Comparison of ENCODE assay signal across 1 cellular context in the genomic region with DNA sequence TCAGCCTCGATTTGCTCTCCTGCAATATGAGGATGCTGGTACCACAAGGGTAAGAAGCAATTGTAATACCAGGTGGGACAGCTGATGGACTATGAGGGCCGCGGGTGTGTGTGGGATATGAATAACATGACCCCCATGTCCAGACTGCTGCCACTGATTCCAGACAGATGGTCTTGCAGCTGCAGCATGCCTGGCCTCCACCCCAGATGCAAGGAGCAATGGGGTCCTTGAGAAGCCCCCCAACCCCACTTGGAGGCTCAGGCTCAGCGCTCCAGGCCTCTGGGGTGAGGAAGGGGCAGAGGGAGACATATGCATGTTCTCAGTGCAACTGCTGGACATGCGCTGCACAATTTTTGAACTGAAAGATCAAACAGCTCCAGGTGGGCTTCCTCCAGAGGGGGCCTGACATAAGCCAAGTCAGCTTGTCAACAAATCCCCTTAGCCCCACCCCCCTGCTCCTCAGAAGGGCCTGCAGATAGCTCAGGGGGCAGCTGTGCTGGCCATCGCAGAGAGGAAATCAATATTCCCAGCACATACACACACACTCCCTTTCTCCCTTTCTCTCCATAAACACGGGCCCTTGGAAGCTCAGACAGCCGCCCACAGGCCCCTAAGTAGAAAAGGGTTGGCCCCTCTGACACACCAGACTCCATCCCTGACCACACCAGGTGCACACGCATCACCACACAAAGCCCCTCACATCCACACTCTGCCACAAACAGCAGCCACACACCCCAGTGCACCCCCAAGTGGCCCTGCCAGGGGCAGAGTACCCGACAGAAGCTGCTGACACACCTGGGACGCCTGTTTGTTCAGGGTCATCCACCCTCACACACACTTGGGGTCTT.
TF ChIP-seq lines count a peak whose summit lies in the region.

No MANE protein-coding gene starts in this region.

TF ChIP-seq in neural cell, 6 proteins besides CTCF, POLR2A, EP300 and RAD21 (continued from another document):
- TF ChIP-seq, protein P1, sequence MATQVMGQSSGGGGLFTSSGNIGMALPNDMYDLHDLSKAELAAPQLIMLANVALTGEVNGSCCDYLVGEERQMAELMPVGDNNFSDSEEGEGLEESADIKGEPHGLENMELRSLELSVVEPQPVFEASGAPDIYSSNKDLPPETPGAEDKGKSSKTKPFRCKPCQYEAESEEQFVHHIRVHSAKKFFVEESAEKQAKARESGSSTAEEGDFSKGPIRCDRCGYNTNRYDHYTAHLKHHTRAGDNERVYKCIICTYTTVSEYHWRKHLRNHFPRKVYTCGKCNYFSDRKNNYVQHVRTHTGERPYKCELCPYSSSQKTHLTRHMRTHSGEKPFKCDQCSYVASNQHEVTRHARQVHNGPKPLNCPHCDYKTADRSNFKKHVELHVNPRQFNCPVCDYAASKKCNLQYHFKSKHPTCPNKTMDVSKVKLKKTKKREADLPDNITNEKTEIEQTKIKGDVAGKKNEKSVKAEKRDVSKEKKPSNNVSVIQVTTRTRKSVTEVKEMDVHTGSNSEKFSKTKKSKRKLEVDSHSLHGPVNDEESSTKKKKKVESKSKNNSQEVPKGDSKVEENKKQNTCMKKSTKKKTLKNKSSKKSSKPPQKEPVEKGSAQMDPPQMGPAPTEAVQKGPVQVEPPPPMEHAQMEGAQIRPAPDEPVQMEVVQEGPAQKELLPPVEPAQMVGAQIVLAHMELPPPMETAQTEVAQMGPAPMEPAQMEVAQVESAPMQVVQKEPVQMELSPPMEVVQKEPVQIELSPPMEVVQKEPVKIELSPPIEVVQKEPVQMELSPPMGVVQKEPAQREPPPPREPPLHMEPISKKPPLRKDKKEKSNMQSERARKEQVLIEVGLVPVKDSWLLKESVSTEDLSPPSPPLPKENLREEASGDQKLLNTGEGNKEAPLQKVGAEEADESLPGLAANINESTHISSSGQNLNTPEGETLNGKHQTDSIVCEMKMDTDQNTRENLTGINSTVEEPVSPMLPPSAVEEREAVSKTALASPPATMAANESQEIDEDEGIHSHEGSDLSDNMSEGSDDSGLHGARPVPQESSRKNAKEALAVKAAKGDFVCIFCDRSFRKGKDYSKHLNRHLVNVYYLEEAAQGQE (IDR thresholded peaks at IDR 0.05; ENCODE audit: borderline replicate concordance) = no peak
- TF ChIP-seq POLR2AphosphoS5 (IDR thresholded peaks at IDR 0.05) (no peak), SMC3 (conservative IDR thresholded peaks at IDR 0.05; ENCODE audit: poor library complexity) (no peak), MXI1 (conservative IDR thresholded peaks at IDR 0.05; ENCODE audit: poor library complexity, severe bottlenecking) (no peak)
